Comparison of ENCODE assay signal across 32 cellular contexts in the genomic region with DNA sequence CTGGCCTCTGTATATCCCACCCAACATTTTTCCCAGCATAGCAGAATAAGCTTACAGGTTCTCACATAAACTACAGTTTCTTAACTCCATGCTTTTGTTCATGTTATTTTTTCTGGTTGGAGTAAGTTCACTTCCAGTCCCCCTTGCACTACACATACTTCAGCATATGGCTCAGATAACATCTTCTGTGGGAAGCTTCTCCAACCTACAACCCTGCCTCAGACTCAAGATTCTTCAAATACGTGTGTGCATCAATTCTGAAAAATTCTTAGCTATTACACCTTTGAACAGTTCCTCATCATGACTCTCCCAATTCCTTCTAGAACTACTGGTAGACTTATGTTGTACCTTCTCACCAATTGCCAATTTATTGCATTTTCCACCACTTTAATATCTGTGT. TPM values are rescaled to one million over a fixed set of nuclear protein-coding genes. Genes with fewer than 3 reads are reported as not detected.
"Had no signal": no experiment of that assay in that cellular context is flagged by ENCODE, and none has a peak within 500 bp of the region (broad histone marks: within the 10 kb centered on the region; RNA-seq: fewer than 3 reads in every experiment).

No MANE protein-coding gene starts in this region.

- H3K4me3 ChIP-seq: hepatocyte, left ventricle myocardium inferior, lung, prostate gland, sigmoid colon, spleen, suprapubic skin, thoracic aorta, tibial artery, upper lobe of right lung had no signal

- H3K27ac ChIP-seq: hepatocyte, left ventricle myocardium inferior, neutrophil, prostate gland, sigmoid colon, spleen, suprapubic skin, thoracic aorta, tibial artery, upper lobe of right lung had no signal

- ATAC-seq: natural killer cell; right cardiac atrium; stimulated activated effector memory CD8-positive, alpha-beta T cell treated with anti-CD3 and anti-CD28 coated beads, Interleukin-12 subunit alpha, Interleukin-12 subunit beta, amount 100 ng/mL, for 72 hours; upper lobe of right lung had no signal

- H3K4me1 ChIP-seq: left ventricle myocardium inferior, prostate gland, sigmoid colon, spleen, suprapubic skin, tibial artery, upper lobe of right lung had no signal

- H3K27ac Mint-ChIP-seq: mesothelial cell of epicardium; natural killer cell; stimulated activated effector memory CD8-positive, alpha-beta T cell treated with anti-CD3 and anti-CD28 coated beads, Interleukin-12 subunit alpha, Interleukin-12 subunit beta, amount 100 ng/mL, for 72 hours; stimulated activated naive CD8-positive, alpha-beta T cell treated with anti-CD3 and anti-CD28 coated beads, Interleukin-15, Interleukin-2, amounts not matched to agents 100 ng/mL and 50 ng/mL, for 24 hours had no signal

- H2AFZ ChIP-seq: hepatocyte had no signal

- H3K4me2 ChIP-seq: hepatocyte had no signal

- H3K36me3 ChIP-seq: neutrophil, prostate gland had no signal

- H3K9me3 ChIP-seq: left ventricle myocardium inferior, neutrophil, prostate gland, sigmoid colon, spleen, suprapubic skin, thoracic aorta, tibial artery, upper lobe of right lung had no signal

- H3K4me1 Mint-ChIP-seq: naive B cell; natural killer cell; stimulated activated effector memory CD8-positive, alpha-beta T cell treated with anti-CD3 and anti-CD28 coated beads, Interleukin-12 subunit alpha, Interleukin-12 subunit beta, amount 100 ng/mL, for 72 hours had no signal

- FAIRE-seq: small intestine, urothelium cell line had no signal

- H3K4me3 Mint-ChIP-seq: mesothelial cell of epicardium; naive B cell; natural killer cell; stimulated activated effector memory CD8-positive, alpha-beta T cell treated with anti-CD3 and anti-CD28 coated beads, Interleukin-12 subunit alpha, Interleukin-12 subunit beta, amount 100 ng/mL, for 72 hours; stimulated activated naive CD8-positive, alpha-beta T cell treated with anti-CD3 and anti-CD28 coated beads, Interleukin-15, Interleukin-2, amounts not matched to agents 100 ng/mL and 50 ng/mL, for 24 hours had no signal

- H3K79me2 ChIP-seq: hepatocyte had no signal

- H3K27me3 ChIP-seq: hepatocyte, neutrophil, sigmoid colon, spleen, suprapubic skin, tibial artery, upper lobe of right lung had no signal

- H3K9me3 Mint-ChIP-seq: naive B cell; stimulated activated effector memory CD8-positive, alpha-beta T cell treated with anti-CD3 and anti-CD28 coated beads, Interleukin-12 subunit alpha, Interleukin-12 subunit beta, amount 100 ng/mL, for 72 hours; stimulated activated naive CD8-positive, alpha-beta T cell treated with anti-CD3 and anti-CD28 coated beads, Interleukin-15, Interleukin-2, amounts not matched to agents 100 ng/mL and 50 ng/mL, for 24 hours had no signal

- DNase-seq: islet precursor cell; left ventricle myocardium inferior; mesendoderm; naive B cell; natural killer cell; occipital lobe; retina; right cardiac atrium; sigmoid colon; small intestine; spleen; stimulated activated CD4-positive, alpha-beta T cell treated with anti-CD3 and anti-CD28 coated beads, Interleukin-4, amount 100 ng/mL, for 24 hours; stimulated activated naive CD4-positive, alpha-beta T cell; tibial artery; trophoblast cell; upper lobe of right lung had no signal

RNA-seq across cellular contexts. Expression of gene CPLX4, which starts 7.5 kb away (rescaled TPM):
- total RNA-seq: hepatocyte, kidney epithelial cell, left ventricle myocardium inferior, lower leg skin, lung, mesothelial cell of epicardium, natural killer cell, occipital lobe, osteocyte, prostate gland, right cardiac atrium, spleen, subcutaneous adipose tissue, suprapubic skin, thoracic aorta, upper lobe of right lung had no signal
- polyA plus RNA-seq: hepatocyte, neural cell, right cardiac atrium, sigmoid colon, small intestine had no signal

RNA-seq across cellular contexts. Expression of gene RAX, which starts 52.7 kb away (rescaled TPM):
- total RNA-seq: hepatocyte, kidney epithelial cell, left ventricle myocardium inferior, lung, mesothelial cell of epicardium, mononuclear cell, natural killer cell, occipital lobe, osteocyte, right cardiac atrium, sigmoid colon, spleen, subcutaneous adipose tissue, thoracic aorta, upper lobe of right lung had no signal
- polyA plus RNA-seq: hepatocyte, neural cell, right cardiac atrium, sigmoid colon had no signal
